In genomic region chr1:14055442-14056225, GRCh38 we compare ENCODE assay signal across 14 cellular contexts.
DNase-seq lines count a peak whose midpoint lies in the region; ATAC-seq, FAIRE-seq and TF ChIP-seq lines count a peak whose summit lies in the region.
"Had no signal": no experiment of that assay in that cellular context is flagged by ENCODE, and none has a peak within 500 bp of the region (broad histone marks: within the 10 kb centered on the region; RNA-seq: fewer than 3 reads in every experiment).

No MANE protein-coding gene starts in this region.

- no peak for TF ChIP-seq EP300 in transverse colon (IDR thresholded peaks at IDR 0.05; ENCODE audit: low read depth)

- no peak for TF ChIP-seq CTCF in HCT116 (IDR thresholded peaks at IDR 0.05 in 2 of 3, conservative IDR thresholded peaks at IDR 0.05 in 1 of 3; ENCODE audit: borderline replicate concordance in 1 of 3, insufficient read depth in 1 of 3, low read depth in 2 of 3, low read length in 2 of 3)
- TF ChIP-seq CTCF in foreskin keratinocyte (conservative IDR thresholded peaks at IDR 0.05) = no peak
- no peak for TF ChIP-seq CTCF in transverse colon (IDR thresholded peaks at IDR 0.05)

- no peak for TF ChIP-seq RAD21 in HCT116 (IDR thresholded peaks at IDR 0.05; ENCODE audit: low read depth)

- H3K79me2 ChIP-seq in HCT116 (ENCODE audit: insufficient read depth, low read length) = no peaks in the 10 kb centered on the region

- peak; percentile 64; the same call in 1 of the 2 replicates for ATAC-seq in HCT116
- ATAC-seq in foreskin keratinocyte = peak; percentile 90
- ATAC-seq in HG03097 (IDR thresholded peaks at IDR 0.05; ENCODE audit: low FRiP score, unreplicated experiment) = no peak
- ATAC-seq: activated CD8-positive, alpha-beta T cell treated with anti-CD3 and anti-CD28 coated beads, Interleukin-2, amount 10 ng/mL, durations not matched to agents 7 days and 5 days had no signal

- peak; percentile 4 for DNase-seq in HCT116 (ENCODE audit: low read depth, low spot score)
- DNase-seq in adipocyte (ENCODE audit: low read depth) = no peak
- peak; percentile 57 to 91 for DNase-seq in foreskin keratinocyte
- peak; percentile 66 for DNase-seq in small intestine
- no peak for DNase-seq in NCI-H526 (lab: John Stamatoyannopoulos, UW)
- no peak for DNase-seq in transverse colon
- DNase-seq in NCI-H1048 (lab: John Stamatoyannopoulos, UW) = no peak
- DNase-seq: activated CD8-positive, alpha-beta T cell treated with anti-CD3 and anti-CD28 coated beads, Interleukin-2, amount 10 ng/mL, durations not matched to agents 7 days and 5 days; DMS 273 treated with DMSO at 0.1 percent for 48 hours; endodermal cell; NCI-H774; nephron progenitor cell had no signal

- H4K20me1 ChIP-seq in HCT116 (ENCODE audit: insufficient read depth) = no peaks in the 10 kb centered on the region

- H3K4me3 ChIP-seq in HCT116 (replicated peaks in 1 of 2; ENCODE audit: low read depth in 1 of 2, low read length in 2 of 2) (no peak overlapping the region), adipocyte (ENCODE audit: low read length) (peak overlapping the region; percentile 35), small intestine (ENCODE audit: low read depth in 1 of 2, low read length in 2 of 2) (no peak overlapping the region), transverse colon (no peak overlapping the region)

- in situ Hi-C loops in transverse colon (cut with MboI; ENCODE audit: low pct_ligation_motif_present in 1 of 4, low pct_unique_long_range_greater_than_20kb in 1 of 4, low sequenced_read_pairs in 3 of 4) = no loop called here

- H3K9ac ChIP-seq in HCT116 (ENCODE audit: low read length) (no peak overlapping the region), adipocyte (ENCODE audit: low read length) (no peak overlapping the region)

- H2AFZ ChIP-seq in HCT116 (ENCODE audit: low read depth, low read length, poor library complexity, severe bottlenecking) = no peak overlapping the region

- 40 to 60% (median 45%) methylated on average over 4 of the region's 4 CpGs for WGBS in small intestine, 3 donors
- 48 to 72% methylated on average over 4 of the region's 4 CpGs for WGBS in transverse colon (ENCODE audit: low coverage in 1 of 2), 2 donors

- intact Hi-C loops in HCT116 (cut with micrococcal nuclease) = no loop called here
- intact Hi-C loops in transverse colon (cut with DNase I; ENCODE audit: low total_unique reads) = no loop called here

- CTCF ChIA-PET in HCT116 (lab: Charles Lee) = no interaction called here

- peak overlapping the region; percentile 42 for H3K4me2 ChIP-seq in HCT116 (ENCODE audit: low read length)

- H3K27me3 ChIP-seq in HCT116 (ENCODE audit: insufficient read depth, low read length) = no peaks in the 10 kb centered on the region
- H3K27me3 ChIP-seq in adipocyte (replicated peaks; ENCODE audit: control insufficient read depth, insufficient read depth, low read length) = no peaks in the 10 kb centered on the region
- H3K27me3 ChIP-seq in foreskin keratinocyte = no peaks in the 10 kb centered on the region
- H3K27me3 ChIP-seq in small intestine (ENCODE audit: control insufficient read depth in 2 of 2, insufficient read depth in 2 of 2, low read length in 2 of 2) = no peaks in the 10 kb centered on the region
- H3K27me3 ChIP-seq in transverse colon = no peaks in the 10 kb centered on the region

- POLR2A ChIA-PET in HCT116 (lab: Charles Lee) = no interaction called here

- no peaks in the 10 kb centered on the region for H3K36me3 ChIP-seq in HCT116 (ENCODE audit: control insufficient read depth in 1 of 2, insufficient read depth in 2 of 2, low read length in 2 of 2)
- no peaks in the 10 kb centered on the region for H3K36me3 ChIP-seq in adipocyte (ENCODE audit: control insufficient read depth, insufficient read depth, low read length, severe bottlenecking)
- no peaks in the 10 kb centered on the region for H3K36me3 ChIP-seq in small intestine (ENCODE audit: control insufficient read depth in 2 of 2, insufficient read depth in 2 of 2, low read length in 2 of 2)
- no peaks in the 10 kb centered on the region for H3K36me3 ChIP-seq in transverse colon

- TF ChIP-seq POLR2A in HCT116 (IDR thresholded peaks at IDR 0.05; ENCODE audit: borderline replicate concordance, extremely low read depth, insufficient read depth, insufficient read length) (no peak), transverse colon (IDR thresholded peaks at IDR 0.05) (no peak)

- H3K27ac ChIP-seq in HCT116 (ENCODE audit: low read depth, low read length) = no peak overlapping the region
- no peak overlapping the region for H3K27ac ChIP-seq in foreskin keratinocyte
- peak overlapping the region in 1 of 2 donors; percentile 21 for H3K27ac ChIP-seq in small intestine (ENCODE audit: low read depth in 1 of 2, low read length in 1 of 2)
- H3K27ac ChIP-seq in transverse colon = no peak overlapping the region

- no peak for FAIRE-seq in small intestine (lab: Jason Lieb, UNC)
- FAIRE-seq: H1 had no signal

- no peaks in the 10 kb centered on the region for H3K9me3 ChIP-seq in HCT116 (ENCODE audit: control insufficient read depth in 1 of 2, insufficient read depth in 1 of 2, low read depth in 1 of 2, low read length in 2 of 2)
- H3K9me3 ChIP-seq in adipocyte (ENCODE audit: control insufficient read depth, low read length) = peaks cover 8% of the 10 kb centered on the region
- H3K9me3 ChIP-seq in small intestine (ENCODE audit: control insufficient read depth, low read depth) = no peaks in the 10 kb centered on the region
- no peaks in the 10 kb centered on the region for H3K9me3 ChIP-seq in transverse colon

- RAD21 ChIA-PET in HCT116 (lab: Charles Lee; ENCODE audit: low non-redundant PET in 1 of 2, low total read pairs in 2 of 2, uncharacterized antibody in 2 of 2, unreplicated experiment in 2 of 2) = no interaction called here

- BruUV-seq in HCT116 (replicated peaks; lab: Mats Ljungman, UMichigan) = no TSS peak

- no peaks in the 10 kb centered on the region for H3K9me2 ChIP-seq in HCT116 (ENCODE audit: insufficient read depth)

- peaks cover 0 to 13% of the 10 kb centered on the region in 2 experiments; a peak in 1 of 4 replicates for H3K4me1 ChIP-seq in HCT116 (ENCODE audit: control insufficient read depth in 1 of 2, insufficient read depth in 2 of 2, low read length in 2 of 2)
- peaks cover 12% of the 10 kb centered on the region for H3K4me1 ChIP-seq in adipocyte (ENCODE audit: control insufficient read depth, insufficient read depth, low read length)
- peaks cover 16% of the 10 kb centered on the region for H3K4me1 ChIP-seq in foreskin keratinocyte
- H3K4me1 ChIP-seq in small intestine (ENCODE audit: control insufficient read depth in 2 of 2, insufficient read depth in 1 of 2, low read depth in 1 of 2, low read length in 1 of 2) = no peaks in the 10 kb centered on the region
- H3K4me1 ChIP-seq in transverse colon = no peaks in the 10 kb centered on the region

TF ChIP-seq in HCT116, 20 proteins besides CTCF, POLR2A, EP300 and RAD21:
- no peak for TF ChIP-seq ZNF274 (IDR thresholded peaks at IDR 0.05; ENCODE audit: low read depth, low read length)
- TF ChIP-seq SIN3A (IDR thresholded peaks at IDR 0.05; ENCODE audit: low read depth) = no peak
- TF ChIP-seq CEBPB (IDR thresholded peaks at IDR 0.05; ENCODE audit: low read depth) = 0 out of 2 replicates have a peak, but pooled peaks have one; percentile 17
- peak; percentile 53 for TF ChIP-seq FOSL1 (IDR thresholded peaks at IDR 0.05; ENCODE audit: low read depth)
- peak; percentile 46 for TF ChIP-seq JUND (IDR thresholded peaks at IDR 0.05)
- 0 out of 2 replicates have a peak, but pooled peaks have one; percentile 9 for TF ChIP-seq MAX (IDR thresholded peaks at IDR 0.05)

Comparison
In these comparisons a context has a peak if more than half of its experiments do, and no peak if none do; other contexts are left out.
1. DNase-seq: peak in HCT116 (single experiment), foreskin keratinocyte (2 of 2) and small intestine (single experiment); none in adipocyte (single experiment), NCI-H526 (0 of 2), transverse colon (single experiment) and NCI-H1048 (single experiment).